In the genomic region with DNA sequence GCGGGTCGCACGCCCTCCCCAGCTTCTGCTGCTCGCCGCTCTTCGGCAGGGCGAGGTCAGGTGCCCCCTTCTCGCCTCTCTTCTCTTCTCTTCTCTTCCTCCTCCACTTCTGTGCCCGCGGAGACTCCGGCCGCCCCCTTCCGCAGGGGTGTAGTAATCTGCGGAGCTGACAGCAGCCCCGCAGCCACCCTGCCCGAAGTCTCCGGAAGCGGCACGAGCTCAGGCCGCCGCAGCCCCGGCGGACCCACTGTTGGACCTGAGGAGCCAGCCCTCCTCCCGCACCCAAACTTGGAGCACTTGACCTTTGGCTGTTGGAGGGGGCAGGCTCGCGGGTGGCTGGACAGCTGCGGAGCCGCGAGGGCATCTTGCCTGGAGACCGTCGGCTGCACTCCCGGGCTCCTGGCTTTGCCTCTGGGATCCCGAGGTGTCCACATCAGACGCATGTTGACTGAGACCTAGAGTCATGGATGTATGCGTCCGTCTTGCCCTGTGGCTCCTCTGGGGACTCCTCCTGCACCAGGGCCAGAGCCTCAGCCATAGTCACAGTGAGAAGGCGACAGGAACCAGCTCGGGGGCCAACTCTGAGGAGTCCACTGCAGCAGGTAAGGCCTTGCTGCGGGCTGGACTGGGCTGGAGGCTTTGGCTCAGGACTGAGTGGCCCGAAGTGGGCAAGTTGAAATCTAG, we compare ENCODE assay signal across 8 cellular contexts. TPM values are rescaled to one million over a fixed set of nuclear protein-coding genes. Genes with fewer than 3 reads are reported as not detected.
DNase-seq lines count a peak whose midpoint lies in the region; ATAC-seq and TF ChIP-seq lines count a peak whose summit lies in the region.

No MANE protein-coding gene starts in this region.

- in situ Hi-C loops in mammary epithelial cell (cut with MboI; ENCODE audit: low sequenced_read_pairs in 2 of 2) = loop anchor here in 1 of 2 donors (5.0 to 25.0 kb wide), 2 partner anchors 46 to 106 kb away; no protein-coding TSS in a partner anchor

- intact Hi-C loops in mammary epithelial cell (cut with micrococcal nuclease) = loop anchor here (1.0 kb wide), 4 partner anchors 49 to 216 kb away; no protein-coding TSS in a partner anchor

- 0% methylated on average over 9 of the region's 40 CpGs for WGBS in mammary epithelial cell (ENCODE audit: low coverage, missing lambda C conversion rate)

- peak overlapping the region; percentile 66 for H3K27ac ChIP-seq in mammary epithelial cell (ENCODE audit: insufficient read depth, low read depth, low read length)

- H4K20me1 ChIP-seq in mammary epithelial cell (ENCODE audit: insufficient read depth, low read length) = no peaks in the 10 kb centered on the region

- ATAC-seq in GM18909 (IDR thresholded peaks at IDR 0.05; ENCODE audit: poor library complexity, unreplicated experiment) (peak; percentile 22), HG03175 (IDR thresholded peaks at IDR 0.05; ENCODE audit: unreplicated experiment) (peak; percentile 26)

- H3K4me3 ChIP-seq in AG10803 (ENCODE audit: low read length) (peak overlapping the region; percentile 83), mammary epithelial cell (replicated peaks in 1 of 3; ENCODE audit: insufficient read depth in 1 of 3, low read depth in 2 of 3, low read length in 3 of 3) (peak overlapping the region; percentile 57 to 90 (median 69))

- peak overlapping the region; percentile 60 for H3K9ac ChIP-seq in mammary epithelial cell (ENCODE audit: insufficient read depth, low read length)

- H3K27me3 ChIP-seq in mammary epithelial cell (ENCODE audit: insufficient read depth, low read length) = no peaks in the 10 kb centered on the region

- CTCF ChIA-PET in mammary epithelial cell (lab: Charles Lee; ENCODE audit: low non-redundant PET) = interaction anchor here (1.0 to 2.1 kb wide), 4 partner anchors 104 to 218 kb away, joined by 4 to 22 read pairs (median 8); no protein-coding TSS in a partner anchor

- TF ChIP-seq CTCF in AG10803 (conservative IDR thresholded peaks at IDR 0.05; ENCODE audit: low read length) (no peak), mammary epithelial cell (conservative IDR thresholded peaks at IDR 0.05 in 1 of 2, IDR thresholded peaks at IDR 0.05 in 1 of 2; ENCODE audit: extremely low read depth in 1 of 2, insufficient read depth in 1 of 2, low read depth in 1 of 2, low read length in 2 of 2) (no peak)

- dilution Hi-C loops in mammary epithelial cell (cut with HindIII; ENCODE audit: low sequenced_read_pairs) = no loop called here

- peak overlapping the region; percentile 94 for H3K4me2 ChIP-seq in mammary epithelial cell (ENCODE audit: insufficient read depth, low read depth, low read length)

- TSS peak; percentile 42 for BruUV-seq in mammary epithelial cell (replicated peaks; lab: Mats Ljungman, UMichigan)

- peak overlapping the region; percentile 84 for H2AFZ ChIP-seq in mammary epithelial cell (ENCODE audit: low read depth, low read length)

- H3K36me3 ChIP-seq in mammary epithelial cell (ENCODE audit: insufficient read depth, low read length) = no peaks in the 10 kb centered on the region

- H3K79me2 ChIP-seq in mammary epithelial cell (ENCODE audit: insufficient read depth, low read length) = peaks cover 55% of the 10 kb centered on the region

- peaks cover 30% of the 10 kb centered on the region for H3K4me1 ChIP-seq in mammary epithelial cell (ENCODE audit: insufficient read depth, low read length)

- H3K9me3 ChIP-seq in mammary epithelial cell (replicated peaks; ENCODE audit: insufficient read depth, low read length) = no peaks in the 10 kb centered on the region

- peak; percentile 23 for DNase-seq in AG10803 (ENCODE audit: low read depth)
- DNase-seq in SK-N-DZ (ENCODE audit: low spot score) = peak; percentile 45
- DNase-seq in mammary epithelial cell = peak; percentile 50
- peak; percentile 23 for DNase-seq in iris pigment epithelial cell (ENCODE audit: low read depth)
- peak; percentile 63 for DNase-seq in stimulated activated CD4-positive, alpha-beta T cell treated with anti-CD3 and anti-CD28 coated beads, Interleukin-15, amount 100 ng/mL, for 24 hours
- no peak for DNase-seq in COLO829 (ENCODE audit: low spot score)

RNA-seq across cellular contexts. Expression of gene STIM1, which starts 0.5 kb away (rescaled TPM):
- polyA plus RNA-seq in SK-N-DZ (2014; cell fraction: cytosol; rRNA removed) = 21.6 and 22.2 TPM in 2 replicates
- 12.5 and 12.8 TPM in 2 replicates for polyA plus RNA-seq in SK-N-DZ (2014; cell fraction: nucleus; rRNA removed)
- total RNA-seq in mammary epithelial cell = 10 to 100 TPM; 57.0 to 74.0 TPM
- polyA plus RNA-seq in mammary epithelial cell = 45.2 TPM
- 74.4 TPM for polyA minus RNA-seq in mammary epithelial cell

RNA-seq across cellular contexts. Expression of gene RHOG, which starts 15.2 kb away (rescaled TPM):
- 12.4 and 13.9 TPM in 2 replicates for polyA plus RNA-seq in SK-N-DZ (2014; cell fraction: cytosol; rRNA removed)
- polyA plus RNA-seq in SK-N-DZ (2014; cell fraction: nucleus; rRNA removed) = 4.3 and 10.0 TPM in 2 replicates
- total RNA-seq in mammary epithelial cell = 10 to 100 TPM; 11.5 to 61.4 TPM
- polyA plus RNA-seq in mammary epithelial cell = 92.3 TPM
- polyA minus RNA-seq in mammary epithelial cell = 107 TPM

RNA-seq across cellular contexts. Expression of gene PGAP2, which starts 47.6 kb away (rescaled TPM):
- 25.3 and 30.3 TPM in 2 replicates for polyA plus RNA-seq in SK-N-DZ (2014; cell fraction: cytosol; rRNA removed)
- 87.7 and 90.7 TPM in 2 replicates for polyA plus RNA-seq in SK-N-DZ (2014; cell fraction: nucleus; rRNA removed)
- total RNA-seq in mammary epithelial cell = 10 to 100 TPM; 20.3 to 36.4 TPM
- 45.2 TPM for polyA plus RNA-seq in mammary epithelial cell
- 74.2 TPM for polyA minus RNA-seq in mammary epithelial cell

RNA-seq across cellular contexts. Expression of gene NUP98, which starts 58.6 kb away (rescaled TPM):
- 56.7 and 109 TPM in 2 replicates for polyA plus RNA-seq in SK-N-DZ (2014; cell fraction: cytosol; rRNA removed)
- 70.2 and 107 TPM in 2 replicates for polyA plus RNA-seq in SK-N-DZ (2014; cell fraction: nucleus; rRNA removed)
- total RNA-seq in mammary epithelial cell = 100 to 1,000 TPM in 1 of 2 donors, 10 to 100 TPM in 1; 73.6 to 108 TPM
- polyA plus RNA-seq in mammary epithelial cell = 105 TPM
- 493 TPM for polyA minus RNA-seq in mammary epithelial cell
